8 cellular contexts compared by ENCODE assay signal in the genomic region with DNA sequence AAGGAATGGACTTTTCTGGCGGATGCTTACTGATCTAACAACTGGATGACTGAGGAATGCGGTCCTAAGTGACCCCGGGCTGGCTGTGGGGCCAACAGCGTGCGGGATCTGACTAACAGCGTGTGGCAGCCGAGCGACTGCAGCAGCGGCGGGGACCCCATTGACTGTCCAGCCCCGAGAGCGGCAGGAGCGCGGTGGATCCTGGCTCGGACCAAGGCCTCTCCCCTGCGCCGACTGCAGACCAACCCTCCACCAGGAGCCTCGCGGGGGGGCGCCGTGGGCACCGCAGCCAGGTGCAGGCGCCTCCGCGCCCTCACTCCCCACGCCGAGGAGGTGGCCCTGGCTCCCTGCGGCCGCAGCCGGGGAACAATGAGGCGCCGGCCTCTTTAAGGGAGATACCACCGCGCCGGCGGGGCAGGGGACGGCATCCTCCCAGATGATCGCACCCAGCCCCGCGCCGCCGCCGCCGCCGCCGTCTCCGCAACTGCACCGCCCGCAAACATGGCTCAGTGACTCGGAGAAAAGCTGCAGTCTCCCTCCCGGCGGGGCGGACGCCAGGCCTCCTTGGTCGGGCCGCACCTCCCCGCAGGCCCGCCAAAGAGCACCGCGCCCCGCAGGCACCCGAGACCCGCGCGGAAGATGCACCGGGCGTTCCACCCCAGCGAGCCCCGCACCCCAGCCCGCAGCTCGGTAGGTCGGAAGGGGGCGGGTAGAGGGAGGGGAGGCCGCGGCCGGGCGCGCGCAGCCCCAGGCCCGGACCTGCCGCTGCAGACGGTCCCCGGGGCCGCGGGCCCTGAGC. TPM values are rescaled to one million over a fixed set of nuclear protein-coding genes. Genes with fewer than 3 reads are reported as not detected.
DNase-seq lines count a peak whose midpoint lies in the region; ATAC-seq and TF ChIP-seq lines count a peak whose summit lies in the region.

No MANE protein-coding gene starts in this region.

- DNase-seq in CD14-positive monocyte (ENCODE audit: low spot score) (peak; percentile 67), NOMO-1 treated with DMSO at 0.1 percent for 48 hours (lab: John Stamatoyannopoulos, UW; ENCODE audit: unreplicated experiment) (peak; percentile 51), activated T-cell treated with anti-CD3 and anti-CD28 coated beads for 1 hour (ENCODE audit: low read depth) (peak; percentile 64), epithelial cell of esophagus (ENCODE audit: low read depth) (peak; percentile 80), mucosa of gallbladder (ENCODE audit: low spot score) (peak; percentile 79)
- peak; percentile 79 for DNase-seq in stimulated activated CD8-positive, alpha-beta memory T cell treated with anti-CD3 and anti-CD28 coated beads, Interleukin-4, amount 100 ng/mL, for 48 hours

- TF ChIP-seq CTCF in CD14-positive monocyte (IDR thresholded peaks at IDR 0.05): no peak
- no peak for TF ChIP-seq CTCF in epithelial cell of esophagus (IDR thresholded peaks at IDR 0.05; ENCODE audit: insufficient read depth, low read depth, low read length, missing control alignments)

- peaks cover 17% of the 10 kb centered on the region for H3K4me1 Mint-ChIP-seq in CD14-positive monocyte

- peak; percentile 61 for ATAC-seq in GM19324 (IDR thresholded peaks at IDR 0.05; ENCODE audit: low FRiP score, unreplicated experiment)
- ATAC-seq in HG03442 (IDR thresholded peaks at IDR 0.05; ENCODE audit: unreplicated experiment): peak; percentile 28

- H3K4me3 ChIP-seq in epithelial cell of esophagus (ENCODE audit: low read length): peak overlapping the region; percentile 65

- peak overlapping the region; percentile 90 to 95 for H3K4me3 Mint-ChIP-seq in CD14-positive monocyte

- peak overlapping the region; percentile 14 to 91 (median 85) for H3K27ac Mint-ChIP-seq in CD14-positive monocyte

- no peaks in the 10 kb centered on the region for H3K9me3 Mint-ChIP-seq in CD14-positive monocyte

- intact Hi-C loops in CD14-positive monocyte (cut with micrococcal nuclease): loop anchor here in 1 of 2 donors (2.0 to 10.0 kb wide), 2 partner anchors 16 to 204 kb away; a partner anchor contains a TSS

- peaks cover 13 to 20% of the 10 kb centered on the region in 2 donors for H3K36me3 Mint-ChIP-seq in CD14-positive monocyte

- H3K27me3 Mint-ChIP-seq in CD14-positive monocyte (ENCODE audit: low read depth in 3 of 3): peaks cover 3 to 4% (median 3%) of the 10 kb centered on the region in 3 donors

RNA-seq across cellular contexts. Expression of a gene that starts 0.7 kb away (rescaled TPM):
- polyA plus RNA-seq in CD14-positive monocyte: 1 to 10 TPM; 2.3 to 2.5 TPM
- 19.0 TPM for total RNA-seq in mucosa of gallbladder

RNA-seq across cellular contexts. Expression of a gene that starts 43.5 kb away (rescaled TPM):
- not detected for polyA plus RNA-seq in CD14-positive monocyte
- total RNA-seq in mucosa of gallbladder: 6.1 TPM

RNA-seq across cellular contexts. Expression of a gene that starts 47.9 kb away (rescaled TPM):
- not detected for polyA plus RNA-seq in CD14-positive monocyte
- total RNA-seq in mucosa of gallbladder: 2.8 TPM

RNA-seq across cellular contexts. Expression of a gene that starts 57.8 kb away (rescaled TPM):
- polyA plus RNA-seq in CD14-positive monocyte: not detected
- not detected for total RNA-seq in mucosa of gallbladder

RNA-seq across cellular contexts. Expression of a gene that starts 58.8 kb away (rescaled TPM):
- 10 to 100 TPM; 27.8 to 36.5 TPM for polyA plus RNA-seq in CD14-positive monocyte
- 28.1 TPM for total RNA-seq in mucosa of gallbladder

Comparison
In these comparisons a context has a peak if more than half of its experiments do, and no peak if none do; other contexts are left out.
1. Peak in every context shown above with its lines: DNase-seq, ATAC-seq and H3K4me3 ChIP-seq.